8 cellular contexts compared by ENCODE assay signal in the genomic region with DNA sequence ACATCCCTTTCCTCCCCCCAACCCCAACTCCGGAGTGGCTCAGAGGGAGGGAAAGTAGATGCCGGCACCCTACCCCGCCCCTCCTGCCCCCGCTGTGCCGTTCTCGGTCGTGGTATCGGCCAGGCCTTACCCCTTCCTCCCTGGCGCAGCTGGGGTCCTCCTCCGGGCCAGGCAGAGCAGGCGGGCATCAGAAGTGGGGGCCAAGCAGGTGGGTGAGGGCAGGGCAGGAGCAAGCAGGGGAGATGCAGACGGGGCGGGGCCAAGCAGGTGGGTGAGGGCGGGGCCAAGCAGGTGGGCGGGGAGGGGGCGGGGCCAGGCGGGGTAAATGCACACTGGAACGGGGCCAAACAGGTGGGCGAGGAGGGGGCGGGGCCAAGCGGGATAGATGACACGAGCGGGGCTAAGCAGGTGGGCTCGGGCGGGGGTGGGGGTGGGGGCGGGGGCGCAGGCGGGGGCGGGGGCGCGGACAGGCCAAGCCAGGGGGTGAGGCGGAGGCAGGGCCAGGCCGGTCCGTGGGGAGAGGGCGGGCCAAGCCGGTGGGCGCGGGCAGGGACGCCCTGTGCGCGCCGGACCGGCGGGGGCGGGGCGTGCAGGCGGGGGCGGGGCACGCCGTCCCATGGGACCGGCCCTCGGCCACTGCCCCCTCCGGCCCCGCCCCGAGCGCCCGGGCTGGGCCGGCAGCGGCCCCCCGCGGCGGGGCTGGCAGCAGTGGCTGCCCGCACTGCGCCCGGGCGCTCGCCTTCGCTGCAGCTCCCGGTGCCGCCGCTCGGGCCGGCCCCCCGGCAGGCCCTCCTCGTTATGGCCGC. TPM values are rescaled to one million over a fixed set of nuclear protein-coding genes. Genes with fewer than 3 reads are reported as not detected.
DNase-seq lines count a peak whose midpoint lies in the region; ATAC-seq and TF ChIP-seq lines count a peak whose summit lies in the region.

A gene with protein sequence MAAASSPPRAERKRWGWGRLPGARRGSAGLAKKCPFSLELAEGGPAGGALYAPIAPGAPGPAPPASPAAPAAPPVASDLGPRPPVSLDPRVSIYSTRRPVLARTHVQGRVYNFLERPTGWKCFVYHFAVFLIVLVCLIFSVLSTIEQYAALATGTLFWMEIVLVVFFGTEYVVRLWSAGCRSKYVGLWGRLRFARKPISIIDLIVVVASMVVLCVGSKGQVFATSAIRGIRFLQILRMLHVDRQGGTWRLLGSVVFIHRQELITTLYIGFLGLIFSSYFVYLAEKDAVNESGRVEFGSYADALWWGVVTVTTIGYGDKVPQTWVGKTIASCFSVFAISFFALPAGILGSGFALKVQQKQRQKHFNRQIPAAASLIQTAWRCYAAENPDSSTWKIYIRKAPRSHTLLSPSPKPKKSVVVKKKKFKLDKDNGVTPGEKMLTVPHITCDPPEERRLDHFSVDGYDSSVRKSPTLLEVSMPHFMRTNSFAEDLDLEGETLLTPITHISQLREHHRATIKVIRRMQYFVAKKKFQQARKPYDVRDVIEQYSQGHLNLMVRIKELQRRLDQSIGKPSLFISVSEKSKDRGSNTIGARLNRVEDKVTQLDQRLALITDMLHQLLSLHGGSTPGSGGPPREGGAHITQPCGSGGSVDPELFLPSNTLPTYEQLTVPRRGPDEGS (plus strand): TSS at position 708 of the 806 bp plus-strand sequence. CDS start 91 bp downstream, at position 799.
A gene with protein sequence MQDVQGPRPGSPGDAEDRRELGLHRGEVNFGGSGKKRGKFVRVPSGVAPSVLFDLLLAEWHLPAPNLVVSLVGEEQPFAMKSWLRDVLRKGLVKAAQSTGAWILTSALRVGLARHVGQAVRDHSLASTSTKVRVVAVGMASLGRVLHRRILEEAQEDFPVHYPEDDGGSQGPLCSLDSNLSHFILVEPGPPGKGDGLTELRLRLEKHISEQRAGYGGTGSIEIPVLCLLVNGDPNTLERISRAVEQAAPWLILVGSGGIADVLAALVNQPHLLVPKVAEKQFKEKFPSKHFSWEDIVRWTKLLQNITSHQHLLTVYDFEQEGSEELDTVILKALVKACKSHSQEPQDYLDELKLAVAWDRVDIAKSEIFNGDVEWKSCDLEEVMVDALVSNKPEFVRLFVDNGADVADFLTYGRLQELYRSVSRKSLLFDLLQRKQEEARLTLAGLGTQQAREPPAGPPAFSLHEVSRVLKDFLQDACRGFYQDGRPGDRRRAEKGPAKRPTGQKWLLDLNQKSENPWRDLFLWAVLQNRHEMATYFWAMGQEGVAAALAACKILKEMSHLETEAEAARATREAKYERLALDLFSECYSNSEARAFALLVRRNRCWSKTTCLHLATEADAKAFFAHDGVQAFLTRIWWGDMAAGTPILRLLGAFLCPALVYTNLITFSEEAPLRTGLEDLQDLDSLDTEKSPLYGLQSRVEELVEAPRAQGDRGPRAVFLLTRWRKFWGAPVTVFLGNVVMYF (N-terminal part only) (minus strand): TSS at position 214 of the 806 bp plus-strand sequence. CDS start 21,478 bp downstream, outside the sequence.

- POLR2A ChIA-PET in T-cell (lab: Charles Lee): interaction anchor here in 1 of 2 donors (0.5 kb wide), 1 partner anchor 229 kb away, joined by 4 read pairs; no protein-coding TSS in a partner anchor

- peaks cover 24% of the 10 kb centered on the region for H3K27me3 ChIP-seq in HL-60 (ENCODE audit: insufficient read depth, poor library complexity, severe bottlenecking)

- H3K4me3 Mint-ChIP-seq in T-cell (peak within 1 kb of the TSS; percentile 88 to 94 (median 93)), immature natural killer cell (peak within 1 kb of the TSS; percentile 73 to 80 (median 77))
- H3K4me3 Mint-ChIP-seq in activated naive CD8-positive, alpha-beta T cell treated with anti-CD3 and anti-CD28 coated beads for 36 hours: peak within 1 kb of the TSS; percentile 87

- no peak for DNase-seq in HL-60 (ENCODE audit: low read depth in 1 of 2, low spot score in 1 of 2)
- DNase-seq in T-cell: peak; percentile 26 to 75 (median 64)
- DNase-seq in activated naive CD8-positive, alpha-beta T cell treated with anti-CD3 and anti-CD28 coated beads for 36 hours: peak; percentile 76
- DNase-seq in immature natural killer cell: peak; percentile 35 to 46 (median 39)
- peak; percentile 84 for DNase-seq in stimulated activated CD4-positive, alpha-beta T cell treated with anti-CD3 and anti-CD28 coated beads, Interleukin-4, amount 100 ng/mL, for 1 hour
- DNase-seq in H4 (ENCODE audit: low spot score): no peak

- H3K27me3 Mint-ChIP-seq in T-cell: peaks cover 0 to 4% of the 10 kb centered on the region in 2 donors
- H3K27me3 Mint-ChIP-seq in activated naive CD8-positive, alpha-beta T cell treated with anti-CD3 and anti-CD28 coated beads for 36 hours: no peaks in the 10 kb centered on the region
- peaks cover 3 to 17% (median 14%) of the 10 kb centered on the region in 3 donors for H3K27me3 Mint-ChIP-seq in immature natural killer cell (ENCODE audit: low read depth in 3 of 3)

- CTCF ChIA-PET in T-cell (lab: Charles Lee): no interaction called here

- H3K4me1 Mint-ChIP-seq in T-cell (peaks cover 45 to 51% (median 46%) of the 10 kb centered on the region in 3 donors), immature natural killer cell (peaks cover 6 to 18% of the 10 kb centered on the region in 2 donors)
- H3K4me1 Mint-ChIP-seq in activated naive CD8-positive, alpha-beta T cell treated with anti-CD3 and anti-CD28 coated beads for 36 hours: peaks cover 25% of the 10 kb centered on the region

- H3K4me3 ChIP-seq in HL-60 (replicated peaks; ENCODE audit: insufficient read depth, low read length): peak within 1 kb of the TSS; percentile 30

- H3K27ac Mint-ChIP-seq in T-cell (peak within 1 kb of the TSS; percentile 88 to 91), immature natural killer cell (no peak within 1 kb of the TSS)
- peak within 1 kb of the TSS; percentile 58 for H3K27ac Mint-ChIP-seq in activated naive CD8-positive, alpha-beta T cell treated with anti-CD3 and anti-CD28 coated beads for 36 hours

- ATAC-seq in T-cell (replicated peaks in 1 of 4): peak; percentile 52 to 66 (median 58)
- ATAC-seq in HG03520 (IDR thresholded peaks at IDR 0.05; ENCODE audit: unreplicated experiment): no peak
- no peak for ATAC-seq in GM21576 (IDR thresholded peaks at IDR 0.05; ENCODE audit: unreplicated experiment)

- H3K36me3 Mint-ChIP-seq in T-cell (no peaks in the 10 kb centered on the region), immature natural killer cell (no peaks in the 10 kb centered on the region)
- no peaks in the 10 kb centered on the region for H3K36me3 Mint-ChIP-seq in activated naive CD8-positive, alpha-beta T cell treated with anti-CD3 and anti-CD28 coated beads for 36 hours

- H3K27ac ChIP-seq in HL-60 (replicated peaks): no peak within 1 kb of the TSS

- H3K9me3 Mint-ChIP-seq in T-cell (no peaks in the 10 kb centered on the region), immature natural killer cell (no peaks in the 10 kb centered on the region)
- no peaks in the 10 kb centered on the region for H3K9me3 Mint-ChIP-seq in activated naive CD8-positive, alpha-beta T cell treated with anti-CD3 and anti-CD28 coated beads for 36 hours

- TF ChIP-seq CTCF in HL-60 (IDR thresholded peaks at IDR 0.05; ENCODE audit: insufficient read depth, low read length): no peak

RNA-seq across cellular contexts. Expression of the first gene that starts in this region (rescaled TPM):
- 10 to 100 TPM; 20.9 to 32.9 (median 24.0) TPM for total RNA-seq in T-cell
- 1 to 10 TPM; 6.7 to 9.6 TPM for total RNA-seq in activated naive CD8-positive, alpha-beta T cell treated with anti-CD3 and anti-CD28 coated beads for 36 hours
- polyA plus RNA-seq in immature natural killer cell: 1 to 10 TPM in 1 of 3 donors, under 1 TPM in 2; 0.13 to 1.1 (median 0.73) TPM
- 0.04 TPM in 1 of 2 replicates, not detected in the other for total RNA-seq in H4 (2014; rRNA removed; shearing (Covaris generic))

RNA-seq across cellular contexts. Expression of the second gene that starts in this region (rescaled TPM):
- under 1 TPM; 0.07 to 0.73 (median 0.22) TPM for total RNA-seq in T-cell
- not detected for total RNA-seq in activated naive CD8-positive, alpha-beta T cell treated with anti-CD3 and anti-CD28 coated beads for 36 hours
- not detected for polyA plus RNA-seq in immature natural killer cell
- not detected in 2 replicates for total RNA-seq in H4 (2014; rRNA removed; shearing (Covaris generic))

Comparison
In these comparisons a context has a peak if more than half of its experiments do, and no peak if none do; other contexts are left out.
1. DNase-seq: peak in T-cell (34 of 34), activated naive CD8-positive, alpha-beta T cell treated with anti-CD3 and anti-CD28 coated beads for 36 hours (single experiment), immature natural killer cell (3 of 3) and stimulated activated CD4-positive, alpha-beta T cell treated with anti-CD3 and anti-CD28 coated beads, Interleukin-4, amount 100 ng/mL, for 1 hour (single experiment); none in HL-60 (0 of 2) and H4 (single experiment).
2. ATAC-seq: peak in T-cell (4 of 4); none in HG03520 (single experiment) and GM21576 (single experiment).
3. H3K27ac Mint-ChIP-seq: peak in T-cell (2 of 2) and activated naive CD8-positive, alpha-beta T cell treated with anti-CD3 and anti-CD28 coated beads for 36 hours (single experiment); none in immature natural killer cell (0 of 6).
4. Peak in every context shown above with its lines, with median percentiles within 50 percentile points of each other: H3K4me3 Mint-ChIP-seq.